In genomic region chr12:32344047-32344446, GRCh38 we compare ENCODE assay signal across 28 cellular contexts. TPM values are rescaled to one million over a fixed set of nuclear protein-coding genes. Genes with fewer than 3 reads are reported as not detected.
DNase-seq lines count a peak whose midpoint lies in the region; ATAC-seq, FAIRE-seq and TF ChIP-seq lines count a peak whose summit lies in the region.
"Had no signal": no experiment of that assay in that cellular context is flagged by ENCODE, and none has a peak within 500 bp of the region (broad histone marks: within the 10 kb centered on the region; RNA-seq: fewer than 3 reads in every experiment).

No MANE protein-coding gene starts in this region.

- H4K8ac ChIP-seq in H9 (replicated peaks; ENCODE audit: insufficient read length, low read depth, low read length), result no peak overlapping the region

- H3K4me3 Mint-ChIP-seq in H9, result no peak overlapping the region
- H3K4me3 Mint-ChIP-seq in mesothelial cell of epicardium, result no peak overlapping the region
- H3K4me3 Mint-ChIP-seq: activated B cell treated with CpG ODN at 0.5 μM for 24 hours; activated naive CD8-positive, alpha-beta T cell; CD4-positive, alpha-beta T cell; dendritic cell treated with granulocyte-macrophage colony-stimulating factor and Interleukin-4, amounts not matched to agents 40 ng/mL and 50 ng/mL, for 4 days had no signal

- H3K4me3 ChIP-seq in A549 (no peak overlapping the region), OCI-LY7 (ENCODE audit: low read depth, low read length, poor library complexity, severe bottlenecking) (no peak overlapping the region), gastroesophageal sphincter (no peak overlapping the region)
- H3K4me3 ChIP-seq: GM23248 had no signal

- DNase-seq in A549 (ENCODE audit: low read depth in 1 of 2, low spot score in 1 of 2) (peak in 1 of 2 experiments; percentile 35), H9 (peak; percentile 59), OCI-LY7 (ENCODE audit: low spot score) (peak; percentile 10), foreskin keratinocyte (no peak), mesothelial cell of epicardium (ENCODE audit: low spot score in 2 of 2, unreplicated experiment in 2 of 2) (no peak)
- DNase-seq in activated CD4-positive, CD25-positive, alpha-beta regulatory T cell (lab: John Stamatoyannopoulos, UW), result no peak
- DNase-seq: activated B cell treated with CpG ODN at 0.5 μM for 24 hours; activated CD4-positive, alpha-beta T cell treated with anti-CD3 and anti-CD28 coated beads, Interleukin-2, amount 50 U/mL, for 48 hours; activated CD8-positive, alpha-beta memory T cell treated with anti-CD3 and anti-CD28 coated beads, Interleukin-2, amount 50 U/mL, for 48 hours; aorta; CD4-positive, alpha-beta T cell; GDM1; GM23248; Kasumi-1; kidney glomerular epithelial cell; NCI-H1048; NCI-H2029; NK-92 treated with Interleukin-12 subunit alpha and Interleukin-12 subunit beta, amount 100 ng/mL, for 24 hours; posterior cingulate gyrus; stimulated activated naive CD8-positive, alpha-beta T cell treated with anti-CD3 and anti-CD28 coated beads, Interleukin-15, Interleukin-2, amounts not matched to agents 100 U/mL and 50 U/mL, for 24 hours had no signal

- ATAC-seq in A549 (peak in 1 of 2 experiments; percentile 68; a peak in 3 of 6 replicates), foreskin keratinocyte (no peak), gastroesophageal sphincter (no peak), HG03139 (IDR thresholded peaks at IDR 0.05; ENCODE audit: unreplicated experiment) (no peak)
- ATAC-seq: sciatic nerve; SK-N-SH treated with all-trans-retinoic acid at 6 μM for 48 hours; stimulated activated naive CD8-positive, alpha-beta T cell treated with anti-CD3 and anti-CD28 coated beads, Interleukin-15, Interleukin-2, amounts not matched to agents 100 U/mL and 50 U/mL, for 24 hours had no signal

- no peak overlapping the region for H3T11ph ChIP-seq in H9 (ENCODE audit: low read length)

- H3K9me3 Mint-ChIP-seq in H9 (no peaks in the 10 kb centered on the region), mesothelial cell of epicardium (no peaks in the 10 kb centered on the region)
- H3K9me3 Mint-ChIP-seq: activated B cell treated with CpG ODN at 0.5 μM for 24 hours; activated T-helper 2 cell treated with anti-CD3 and anti-CD28 coated beads, Interferon-gamma antibody, Interleukin-2, Interleukin-4, amounts not matched to agents 10 μg/mL and 5 μg/mL and 100 μg/mL, durations not matched to agents 14 hours and 24 hours and 36 hours; CD4-positive, alpha-beta T cell; dendritic cell treated with granulocyte-macrophage colony-stimulating factor and Interleukin-4, amounts not matched to agents 40 ng/mL and 50 ng/mL, for 4 days had no signal

- no peak overlapping the region for H3K9ac ChIP-seq in H9 (ENCODE audit: extremely low read depth, insufficient read length, low read length)
- H3K9ac ChIP-seq: GM23248 had no signal

- no peak overlapping the region for H3K23ac ChIP-seq in H9 (ENCODE audit: insufficient read length, low read depth, low read length)

- CTCF ChIA-PET in A549 (lab: Yijun Ruan, JAX), result no interaction called here
- CTCF ChIA-PET in OCI-LY7 (lab: Charles Lee; ENCODE audit: unreplicated experiment), result no interaction called here

- no peak overlapping the region for H3K56ac ChIP-seq in H9 (ENCODE audit: insufficient read length, low read depth, low read length)

- H2AFZ ChIP-seq in H9 (ENCODE audit: low read length) (no peak overlapping the region), OCI-LY7 (ENCODE audit: low read length) (no peak overlapping the region)
- H2AFZ ChIP-seq: GM23248 had no signal

- no TSS peak for BruUV-seq in OCI-LY7 (replicated peaks; lab: Mats Ljungman, UMichigan)

- no peak for FAIRE-seq in A549 (lab: Jason Lieb, UNC)
- FAIRE-seq: endometrium had no signal

- no peak overlapping the region for H2BK5ac ChIP-seq in H9 (ENCODE audit: insufficient read length, low read length)

- no peak overlapping the region for H3K18ac ChIP-seq in H9 (ENCODE audit: insufficient read length, low read depth, low read length)

- no peak overlapping the region for H4K5ac ChIP-seq in H9 (ENCODE audit: insufficient read length, low read depth, low read length)

- no peak for TF ChIP-seq POLR2A in A549 (IDR thresholded peaks at IDR 0.05; ENCODE audit: low read length)
- TF ChIP-seq POLR2A in gastroesophageal sphincter (IDR thresholded peaks at IDR 0.05), result no peak

- no peaks in the 10 kb centered on the region for H3K23me2 ChIP-seq in H9 (ENCODE audit: insufficient read length, low read depth, low read length, poor library complexity, severe bottlenecking)

- H3K27ac Mint-ChIP-seq in H9 (peak overlapping the region in 2 of 3 experiments; percentile 5 to 23; a peak in 3 of 7 replicates), mesothelial cell of epicardium (no peak overlapping the region)
- H3K27ac Mint-ChIP-seq: activated B cell treated with CpG ODN at 0.5 μM for 24 hours; activated naive CD8-positive, alpha-beta T cell; activated T-helper 2 cell treated with anti-CD3 and anti-CD28 coated beads, Interferon-gamma antibody, Interleukin-2, Interleukin-4, amounts not matched to agents 10 μg/mL and 5 μg/mL and 100 μg/mL, durations not matched to agents 14 hours and 24 hours and 36 hours; CD4-positive, alpha-beta T cell; dendritic cell treated with granulocyte-macrophage colony-stimulating factor and Interleukin-4, amounts not matched to agents 40 ng/mL and 50 ng/mL, for 4 days had no signal

- H2AK5ac ChIP-seq in H9 (ENCODE audit: insufficient read length, low read length), result no peak overlapping the region

- no peak overlapping the region for H2BK15ac ChIP-seq in H9 (ENCODE audit: low read depth, low read length)

- peaks cover 7% of the 10 kb centered on the region; the same call in 2 of the 3 replicates for H3K4me1 ChIP-seq in A549
- no peaks in the 10 kb centered on the region; the same call in 1 of the 2 replicates for H3K4me1 ChIP-seq in H9 (ENCODE audit: insufficient read depth, low read length)
- no peaks in the 10 kb centered on the region for H3K4me1 ChIP-seq in OCI-LY7 (ENCODE audit: insufficient read depth, low read length, poor library complexity, severe bottlenecking)
- H3K4me1 ChIP-seq in foreskin keratinocyte, result no peaks in the 10 kb centered on the region
- no peaks in the 10 kb centered on the region for H3K4me1 ChIP-seq in gastroesophageal sphincter

- H3K36me3 ChIP-seq in OCI-LY7 (ENCODE audit: insufficient read depth, low read length) (peaks cover 26% of the 10 kb centered on the region), gastroesophageal sphincter (peaks cover 0 to 15% of the 10 kb centered on the region in 2 donors)

- H3K4ac ChIP-seq in H9 (ENCODE audit: low read depth, low read length), result no peak overlapping the region

- peak; percentile 15; the same call in 1 of the 3 replicates for TF ChIP-seq CTCF in A549 (IDR thresholded peaks at IDR 0.05)
- TF ChIP-seq CTCF in H9 (conservative IDR thresholded peaks at IDR 0.05), result peak; percentile 54
- peak; percentile 47 for TF ChIP-seq CTCF in OCI-LY7 (conservative IDR thresholded peaks at IDR 0.05; ENCODE audit: low read length)
- TF ChIP-seq CTCF in foreskin keratinocyte (conservative IDR thresholded peaks at IDR 0.05), result peak; percentile 27
- no peak for TF ChIP-seq CTCF in gastroesophageal sphincter (IDR thresholded peaks at IDR 0.05)
- no peak for TF ChIP-seq CTCF in mesothelial cell of epicardium (IDR thresholded peaks at IDR 0.05; ENCODE audit: unreplicated experiment)

- H3K4me2 ChIP-seq in A549, result no peak overlapping the region
- no peak overlapping the region for H3K4me2 ChIP-seq in H9 (ENCODE audit: insufficient read depth, insufficient read length, low read length)
- H3K4me2 ChIP-seq in OCI-LY7 (ENCODE audit: low read length), result no peak overlapping the region

- H4K20me1 ChIP-seq in H9 (ENCODE audit: control insufficient read depth, insufficient read depth, insufficient read length) (no peaks in the 10 kb centered on the region), OCI-LY7 (ENCODE audit: insufficient read depth, low read length) (no peaks in the 10 kb centered on the region)

- H4K91ac ChIP-seq in H9 (ENCODE audit: insufficient read length, low read depth, low read length), result no peak overlapping the region

- no peak overlapping the region for H2BK120ac ChIP-seq in H9 (ENCODE audit: low read depth, low read length, poor library complexity, severe bottlenecking)

- H2BK20ac ChIP-seq in H9 (ENCODE audit: low read depth, low read length, poor library complexity, severe bottlenecking), result no peak overlapping the region

- H3K14ac ChIP-seq in H9 (ENCODE audit: insufficient read depth, low read length), result no peak overlapping the region

- H3K36me3 Mint-ChIP-seq in H9 (ENCODE audit: insufficient read depth in 1 of 3, low read depth in 3 of 3) (peaks cover 0 to 35% (median 18%) of the 10 kb centered on the region in 3 experiments; a peak in 5 of 7 replicates), mesothelial cell of epicardium (peaks cover 9% of the 10 kb centered on the region)

- H3K9me3 ChIP-seq in A549 (no peaks in the 10 kb centered on the region), H9 (ENCODE audit: control insufficient read depth, low read depth, low read length) (no peaks in the 10 kb centered on the region), OCI-LY7 (ENCODE audit: low read length) (no peaks in the 10 kb centered on the region), gastroesophageal sphincter (no peaks in the 10 kb centered on the region)

- no peaks in the 10 kb centered on the region for H3K79me1 ChIP-seq in H9 (ENCODE audit: insufficient read depth, low read depth, low read length, poor library complexity, severe bottlenecking)

- H3K4me1 Mint-ChIP-seq in H9 (0 out of 4 replicates have a peak, but pooled peaks cover 0 to 2% of the 10 kb centered on the region in 2 experiments), mesothelial cell of epicardium (peaks cover 5% of the 10 kb centered on the region)
- H3K4me1 Mint-ChIP-seq: activated B cell treated with CpG ODN at 0.5 μM for 24 hours had no signal

- no peaks in the 10 kb centered on the region for H3K27me3 ChIP-seq in H9 (ENCODE audit: insufficient read depth, low read length)
- no peaks in the 10 kb centered on the region for H3K27me3 ChIP-seq in foreskin keratinocyte
- no peaks in the 10 kb centered on the region for H3K27me3 ChIP-seq in gastroesophageal sphincter

- H3K9me2 ChIP-seq in OCI-LY7 (ENCODE audit: insufficient read depth, low read length), result no peaks in the 10 kb centered on the region

- TF ChIP-seq RAD21 in A549 (conservative IDR thresholded peaks at IDR 0.05 in 1 of 2, IDR thresholded peaks at IDR 0.05 in 1 of 2), result peak; percentile 13 to 38; a peak in 2 of 5 replicates

- no peaks in the 10 kb centered on the region for H3K27me3 Mint-ChIP-seq in H9 (ENCODE audit: low read depth)
- H3K27me3 Mint-ChIP-seq in mesothelial cell of epicardium (ENCODE audit: low read depth), result no peaks in the 10 kb centered on the region
- H3K27me3 Mint-ChIP-seq: activated B cell treated with CpG ODN at 0.5 μM for 24 hours; activated naive CD8-positive, alpha-beta T cell; CD4-positive, alpha-beta T cell; dendritic cell treated with granulocyte-macrophage colony-stimulating factor and Interleukin-4, amounts not matched to agents 40 ng/mL and 50 ng/mL, for 4 days had no signal

- POLR2A ChIA-PET in A549 (lab: Yijun Ruan, JAX), result no interaction called here
- POLR2A ChIA-PET in OCI-LY7 (lab: Charles Lee), result interaction anchor here (0.5 kb wide), 2 partner anchors 8 to 48 kb away, joined by 3 to 9 read pairs; no protein-coding TSS in a partner anchor

- WGBS in A549 (ENCODE audit: missing lambda C conversion rate), result 87% methylated on average over 7 of the region's 7 CpGs
- no CpG with 5 or more reads among the region's 7 CpGs for WGBS in H9 (ENCODE audit: extremely low coverage, insufficient read length, low lambda C conversion rate)
- 84 to 92% methylated on average over 5 to 7 of the region's 7 CpGs for WGBS in gastroesophageal sphincter (ENCODE audit: low coverage in 1 of 2), 2 donors

- intact Hi-C loops in OCI-LY7 (cut with micrococcal nuclease; ENCODE audit: unreplicated experiment), result no loop called here

- H2BK12ac ChIP-seq in H9 (ENCODE audit: insufficient read length, low read depth, low read length), result no peak overlapping the region

- H3K27ac ChIP-seq in A549 (peak overlapping the region in 1 of 2 experiments; percentile 4; a peak in 2 of 6 replicates), H9 (ENCODE audit: insufficient read length, low read depth, low read length) (no peak overlapping the region), OCI-LY7 (ENCODE audit: low read depth, low read length, poor library complexity, severe bottlenecking) (no peak overlapping the region), foreskin keratinocyte (no peak overlapping the region), gastroesophageal sphincter (no peak overlapping the region)
- H3K27ac ChIP-seq: GM23248 had no signal

- TF ChIP-seq EP300 in A549 (IDR thresholded peaks at IDR 0.05), result no peak
- TF ChIP-seq EP300 in gastroesophageal sphincter (IDR thresholded peaks at IDR 0.05), result no peak

- H3K79me2 ChIP-seq in H9 (ENCODE audit: insufficient read depth, low read length) (no peaks in the 10 kb centered on the region), OCI-LY7 (ENCODE audit: insufficient read depth, low read depth, low read length) (no peaks in the 10 kb centered on the region)

RNA-seq across cellular contexts. Expression of gene FGD4, which starts 55.3 kb away (rescaled TPM):
- 5.6 and 6.0 TPM in 2 replicates for polyA plus RNA-seq in A549 (2011; rRNA removed)
- 0.62 and 0.91 TPM in 2 replicates for polyA plus RNA-seq in A549 (2012; cell fraction: cytosol; rRNA removed)
- polyA plus RNA-seq in A549 (2012; cell fraction: nucleus; rRNA removed), result 1.0 and 1.4 TPM in 2 replicates
- polyA plus RNA-seq in A549 (2017; fragmentation: RNase III; extraction: RNeasy Plus Mini Kit Qiagen cat#74134 plus additional on column Dnase treatment), result 1.7 to 2.2 TPM (median 2.0 TPM) in 3 replicates
- 14.3 and 19.3 TPM in 2 replicates for polyA minus RNA-seq in A549 (2011; rRNA and poly(A)+ RNA removed)
- 53.9 and 54.3 TPM in 2 replicates for total RNA-seq in H9 (2021)
- 19.3 and 21.8 TPM in 2 replicates for total RNA-seq in OCI-LY7 (2014; rRNA removed; shearing (Covaris generic))
- total RNA-seq in OCI-LY7 (2022), result 14.9 and 16.8 TPM in 2 replicates
- 12.1 and 13.9 TPM in 2 replicates for total RNA-seq in foreskin keratinocyte
- 1.4 and 1.7 TPM in 2 replicates for polyA plus RNA-seq in foreskin keratinocyte
- 10 to 100 TPM; 22.1 to 56.7 (median 38.0) TPM for total RNA-seq in gastroesophageal sphincter
- 12.6 to 13.5 TPM (median 13.4 TPM) in 3 replicates for total RNA-seq in mesothelial cell of epicardium

Comparison
In these comparisons a context has a peak if more than half of its experiments do, and no peak if none do; other contexts are left out.
1. DNase-seq: peak in H9 (single experiment) and OCI-LY7 (single experiment); none in foreskin keratinocyte (0 of 2), activated CD4-positive, CD25-positive, alpha-beta regulatory T cell (0 of 4) and mesothelial cell of epicardium (0 of 2).
2. CTCF ChIP-seq: peak in A549 (single experiment), H9 (single experiment), OCI-LY7 (single experiment) and foreskin keratinocyte (single experiment); none in gastroesophageal sphincter (0 of 4) and mesothelial cell of epicardium (single experiment).